Comparison of ENCODE assay signal across 28 cellular contexts in the genomic region with DNA sequence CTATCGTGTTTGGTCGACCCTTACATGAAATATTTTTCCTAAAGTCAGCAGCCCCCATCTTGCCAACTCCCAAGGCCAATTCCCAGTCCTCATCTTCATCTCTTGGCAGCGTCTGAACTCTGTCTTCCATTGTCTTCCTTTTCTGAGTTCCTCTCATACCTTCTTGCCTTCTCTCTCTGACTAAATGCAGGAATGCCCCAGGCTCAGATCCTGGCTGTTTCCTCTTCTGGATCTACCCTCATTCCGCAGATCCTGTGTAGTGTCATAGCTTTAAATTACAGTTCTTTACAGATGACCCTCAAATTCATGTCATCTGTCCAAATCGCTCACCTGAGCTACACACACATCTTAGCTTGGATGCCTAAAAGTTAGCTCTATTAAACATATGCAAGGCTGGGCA.
"Had no signal": no experiment of that assay in that cellular context is flagged by ENCODE, and none has a peak within 500 bp of the region (broad histone marks: within the 10 kb centered on the region; RNA-seq: fewer than 3 reads in every experiment).

No MANE protein-coding gene starts in this region.

- H3K36me3 Mint-ChIP-seq: natural killer cell treated with Interleukin-12 subunit alpha and Interleukin-12 subunit beta and Interleukin-15 and Interleukin-18, amount 100 ng/mL, for 72 hours; neural progenitor cell; stimulated activated effector memory CD8-positive, alpha-beta T cell treated with anti-CD3 and anti-CD28 coated beads, Interleukin-12 subunit alpha, Interleukin-12 subunit beta, amount 100 ng/mL, for 72 hours had no signal

- H3K27me3 ChIP-seq: neural progenitor cell, ovary, right lobe of liver, sigmoid colon, suprapubic skin, testis, tibial artery, transverse colon, upper lobe of left lung, vagina had no signal

- ATAC-seq: naive thymus-derived CD8-positive, alpha-beta T cell; natural killer cell treated with Interleukin-12 subunit alpha and Interleukin-12 subunit beta and Interleukin-15 and Interleukin-18, amount 100 ng/mL, for 72 hours; psoas muscle; right cardiac atrium; right lobe of liver; stimulated activated effector memory CD8-positive, alpha-beta T cell treated with anti-CD3 and anti-CD28 coated beads, Interleukin-12 subunit alpha, Interleukin-12 subunit beta, amount 100 ng/mL, for 72 hours; stimulated activated naive CD8-positive, alpha-beta T cell treated with anti-CD3 and anti-CD28 coated beads, Interleukin-15, amount 100 ng/mL, for 72 hours; stimulated activated naive CD8-positive, alpha-beta T cell treated with anti-CD3 and anti-CD28 coated beads, Interleukin-15, Interleukin-2, amounts not matched to agents 100 U/mL and 50 U/mL, for 24 hours had no signal

- H3K27me3 Mint-ChIP-seq: progenitor cell of endocrine pancreas had no signal

- H3K4me1 Mint-ChIP-seq: naive thymus-derived CD8-positive, alpha-beta T cell; stimulated activated effector memory CD8-positive, alpha-beta T cell treated with anti-CD3 and anti-CD28 coated beads, Interleukin-12 subunit alpha, Interleukin-12 subunit beta, amount 100 ng/mL, for 72 hours; stimulated activated naive CD8-positive, alpha-beta T cell treated with anti-CD3 and anti-CD28 coated beads, Interleukin-15, amount 100 ng/mL, for 72 hours had no signal

- H3K4me3 Mint-ChIP-seq: naive thymus-derived CD8-positive, alpha-beta T cell; natural killer cell treated with Interleukin-12 subunit alpha and Interleukin-12 subunit beta and Interleukin-15 and Interleukin-18, amount 100 ng/mL, for 72 hours; neural progenitor cell; stimulated activated effector memory CD8-positive, alpha-beta T cell treated with anti-CD3 and anti-CD28 coated beads, Interleukin-12 subunit alpha, Interleukin-12 subunit beta, amount 100 ng/mL, for 72 hours; stimulated activated naive CD8-positive, alpha-beta T cell treated with anti-CD3 and anti-CD28 coated beads, Interleukin-15, amount 100 ng/mL, for 72 hours had no signal

- H3K27ac Mint-ChIP-seq: naive thymus-derived CD8-positive, alpha-beta T cell; natural killer cell treated with Interleukin-12 subunit alpha and Interleukin-12 subunit beta and Interleukin-15 and Interleukin-18, amount 100 ng/mL, for 72 hours; neural progenitor cell; progenitor cell of endocrine pancreas; stimulated activated effector memory CD8-positive, alpha-beta T cell treated with anti-CD3 and anti-CD28 coated beads, Interleukin-12 subunit alpha, Interleukin-12 subunit beta, amount 100 ng/mL, for 72 hours; stimulated activated naive CD8-positive, alpha-beta T cell treated with anti-CD3 and anti-CD28 coated beads, Interleukin-15, amount 100 ng/mL, for 72 hours had no signal

- H3K9me3 ChIP-seq: ovary, right lobe of liver, sigmoid colon, suprapubic skin, testis, tibial artery, transverse colon, upper lobe of left lung, vagina had no signal

- DNase-seq: naive thymus-derived CD8-positive, alpha-beta T cell; occipital lobe; ovary; posterior cingulate gyrus; psoas muscle; right cardiac atrium; right lobe of liver; sigmoid colon; small intestine; stimulated activated CD4-positive, alpha-beta T cell treated with anti-CD3 and anti-CD28 coated beads, Interleukin-15, amount 100 ng/mL, for 24 hours; stimulated activated CD4-positive, alpha-beta T cell treated with anti-CD3 and anti-CD28 coated beads, Interleukin-2, amount 100 ng/mL, for 24 hours; stimulated activated CD4-positive, alpha-beta T cell treated with anti-CD3 and anti-CD28 coated beads, Interleukin-2, amount 100 ng/mL, for 48 hours; stimulated activated CD4-positive, alpha-beta T cell treated with anti-CD3 and anti-CD28 coated beads, Interleukin-4, amount 100 ng/mL, for 24 hours; stimulated activated naive CD4-positive, alpha-beta T cell; stimulated activated naive CD8-positive, alpha-beta T cell treated with anti-CD3 and anti-CD28 coated beads, Interleukin-15, amount 100 ng/mL, for 72 hours; stimulated activated naive CD8-positive, alpha-beta T cell treated with anti-CD3 and anti-CD28 coated beads, Interleukin-15, Interleukin-2, amounts not matched to agents 100 U/mL and 50 U/mL, for 24 hours; substantia nigra; testis; tibial artery; transverse colon; upper lobe of left lung had no signal

- H3K4me3 ChIP-seq: neural progenitor cell, ovary, psoas muscle, right lobe of liver, sigmoid colon, suprapubic skin, testis, tibial artery, transverse colon, upper lobe of left lung, vagina had no signal

- H3K36me3 ChIP-seq: neural progenitor cell, ovary, right lobe of liver, sigmoid colon, suprapubic skin, tibial artery, transverse colon, upper lobe of left lung, vagina had no signal

- H3K9me3 Mint-ChIP-seq: stimulated activated effector memory CD8-positive, alpha-beta T cell treated with anti-CD3 and anti-CD28 coated beads, Interleukin-12 subunit alpha, Interleukin-12 subunit beta, amount 100 ng/mL, for 72 hours had no signal

- H3K27ac ChIP-seq: neural progenitor cell, ovary, parathyroid adenoma, psoas muscle, right lobe of liver, sigmoid colon, suprapubic skin, testis, tibial artery, transverse colon, upper lobe of left lung, vagina had no signal

- H3K4me1 ChIP-seq: psoas muscle, right lobe of liver, sigmoid colon, suprapubic skin, testis, tibial artery, transverse colon, upper lobe of left lung, vagina had no signal
